ENCODE assay signal across 16 cellular contexts in the genomic region with DNA sequence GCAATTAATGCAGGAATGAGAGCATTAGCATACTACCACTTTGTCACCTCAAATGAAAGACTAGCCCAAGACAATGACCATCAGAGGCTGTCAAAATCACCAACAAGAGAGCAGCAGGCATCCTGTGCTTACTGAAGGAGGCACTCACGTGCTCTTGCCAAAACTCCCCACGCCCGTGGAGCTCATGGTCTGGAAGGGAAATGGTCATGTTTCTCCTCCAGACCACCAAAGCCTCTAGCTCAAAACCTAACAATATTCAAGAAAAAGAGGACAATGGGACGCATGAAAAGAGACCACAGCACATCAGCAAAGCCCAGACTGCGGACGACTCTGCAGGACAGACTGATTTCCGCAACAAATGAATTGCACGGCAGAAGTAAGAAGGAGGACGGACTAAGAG. TPM values are rescaled to one million over a fixed set of nuclear protein-coding genes. Genes with fewer than 3 reads are reported as not detected.
DNase-seq lines count a peak whose midpoint lies in the region; ATAC-seq and TF ChIP-seq lines count a peak whose summit lies in the region.
"Had no signal": no experiment of that assay in that cellular context is flagged by ENCODE, and none has a peak within 500 bp of the region (broad histone marks: within the 10 kb centered on the region; RNA-seq: fewer than 3 reads in every experiment).

No MANE protein-coding gene starts in this region.

- no peak for ATAC-seq in stimulated activated naive CD8-positive, alpha-beta T cell treated with anti-CD3 and anti-CD28 coated beads, Interleukin-15, amount 100 ng/mL, for 72 hours
- ATAC-seq: gastrocnemius medialis had no signal

- peaks cover 92% of the 10 kb centered on the region for H3K4me1 Mint-ChIP-seq in stimulated activated naive CD8-positive, alpha-beta T cell treated with anti-CD3 and anti-CD28 coated beads, Interleukin-15, amount 100 ng/mL, for 72 hours

- H3K9me3 Mint-ChIP-seq in stimulated activated naive CD8-positive, alpha-beta T cell treated with anti-CD3 and anti-CD28 coated beads, Interleukin-15, amount 100 ng/mL, for 72 hours = no peaks in the 10 kb centered on the region

- H3K4me3 Mint-ChIP-seq in stimulated activated naive CD8-positive, alpha-beta T cell treated with anti-CD3 and anti-CD28 coated beads, Interleukin-15, amount 100 ng/mL, for 72 hours = peak overlapping the region; percentile 18 to 51

- no peaks in the 10 kb centered on the region for H3K27me3 Mint-ChIP-seq in stimulated activated naive CD8-positive, alpha-beta T cell treated with anti-CD3 and anti-CD28 coated beads, Interleukin-15, amount 100 ng/mL, for 72 hours

- intact Hi-C loops in colonic mucosa (cut with DNase I) = no loop called here

- no peaks in the 10 kb centered on the region for H3K9me3 ChIP-seq in SK-N-MC (ENCODE audit: low read depth, low read length)
- H3K9me3 ChIP-seq in colonic mucosa = no peaks in the 10 kb centered on the region
- H3K9me3 ChIP-seq: gastrocnemius medialis, ovary had no signal

- no peaks in the 10 kb centered on the region for H3K4me1 ChIP-seq in colonic mucosa

- DNase-seq in activated effector memory CD4-positive, alpha-beta T cell treated with anti-CD3 and anti-CD28 coated beads, Interleukin-2, amount 50 U/mL, for 16 hours = peak; percentile 30
- no peak for DNase-seq in activated effector memory CD4-positive, alpha-beta T cell treated with Interleukin-2 at 50 U/mL for 16 hours
- DNase-seq in SK-N-MC (ENCODE audit: low read depth, low spot score) = no peak
- no peak for DNase-seq in colonic mucosa
- DNase-seq in stimulated activated naive CD8-positive, alpha-beta T cell treated with anti-CD3 and anti-CD28 coated beads, Interleukin-15, amount 100 ng/mL, for 72 hours = no peak
- DNase-seq in SHP77 (lab: John Stamatoyannopoulos, UW) = no peak
- DNase-seq in NCI-H748 (lab: John Stamatoyannopoulos, UW; ENCODE audit: unreplicated experiment) = no peak
- no peak for DNase-seq in NCI-H1694 (lab: John Stamatoyannopoulos, UW)
- DNase-seq: activated gamma-delta T cell, gastrocnemius medialis, mesenchymal stem cell, NCI-H1092 had no signal

- TF ChIP-seq CTCF in colonic mucosa (IDR thresholded peaks at IDR 0.05) = no peak

- no peak overlapping the region for H3K9ac ChIP-seq in SK-N-MC (ENCODE audit: insufficient read length)
- H3K9ac ChIP-seq in colonic mucosa (ENCODE audit: low read depth in 2 of 2, low read length in 2 of 2) = no peak overlapping the region

- H3K27ac ChIP-seq in SK-N-MC (peak overlapping the region; percentile 56), colonic mucosa (peak overlapping the region; percentile 20)
- H3K27ac ChIP-seq: cardiac muscle cell, gastrocnemius medialis, ovary had no signal

- H3K4me3 ChIP-seq in SK-N-MC (no peak overlapping the region), colonic mucosa (no peak overlapping the region)
- H3K4me3 ChIP-seq: cardiac muscle cell, gastrocnemius medialis, ovary had no signal

- H3K27me3 ChIP-seq in colonic mucosa = no peaks in the 10 kb centered on the region
- H3K27me3 ChIP-seq: cardiac muscle cell, gastrocnemius medialis, ovary had no signal

- H3K27ac Mint-ChIP-seq in stimulated activated naive CD8-positive, alpha-beta T cell treated with anti-CD3 and anti-CD28 coated beads, Interleukin-15, amount 100 ng/mL, for 72 hours = peak overlapping the region; percentile 20 to 63

- H3K36me3 ChIP-seq in SK-N-MC (ENCODE audit: insufficient read depth, low read length) = peaks cover 40% of the 10 kb centered on the region; the same call in 1 of the 2 replicates
- peaks cover 10% of the 10 kb centered on the region for H3K36me3 ChIP-seq in colonic mucosa
- H3K36me3 ChIP-seq: gastrocnemius medialis, ovary had no signal

RNA-seq across cellular contexts. Expression of a gene that starts 12.8 kb away (rescaled TPM):
- total RNA-seq in colonic mucosa = 10 to 100 TPM; 26.9 to 44.9 TPM

RNA-seq across cellular contexts. Expression of a gene that starts 45.3 kb away (rescaled TPM):
- 1 to 10 TPM in 1 of 2 donors, not detected in 1; 2.4 TPM for total RNA-seq in colonic mucosa
- total RNA-seq: cardiac muscle cell, SK-MEL-5, temporal lobe had no signal

RNA-seq across cellular contexts. Expression of a gene that starts 52.0 kb away (rescaled TPM):
- total RNA-seq in colonic mucosa = 10 to 100 TPM in 1 of 2 donors, not detected in 1; 10.3 TPM
- total RNA-seq: cardiac muscle cell, SK-MEL-5, temporal lobe had no signal
